Comparison of ENCODE assay signal across 1 cellular context in genomic region chr17:78140169-78141051, GRCh38.
TF ChIP-seq lines count a peak whose summit lies in the region.

No MANE protein-coding gene starts in this region.

TF ChIP-seq in HEK293, 187 proteins besides CTCF, POLR2A, EP300 and RAD21 (continued from another document):
- no peak for TF ChIP-seq ZBTB49 (tag by site-specific recombination; IDR thresholded peaks at IDR 0.05; ENCODE audit: low read depth)
